ENCODE assay signal across 1 cellular context in genomic region chr7:5533821-5534367, GRCh38.
A peak's percentile ranks its signal among the peaks of the same experiment; 100 is the strongest.
TF ChIP-seq lines count a peak whose summit lies in the region.

No MANE protein-coding gene starts in this region.

TF ChIP-seq in HepG2, 621 proteins besides CTCF, POLR2A, EP300 and RAD21 (continued from another document and continues in another):
- no peak for TF ChIP-seq ZBTB2 (CRISPR knock-in tag; IDR thresholded peaks at IDR 0.05; ENCODE audit: low read depth)
- no peak for TF ChIP-seq AKNA (CRISPR knock-in tag; IDR thresholded peaks at IDR 0.05; ENCODE audit: borderline replicate concordance)
- no peak for TF ChIP-seq KIAA2018 (CRISPR knock-in tag; IDR thresholded peaks at IDR 0.05; ENCODE audit: borderline replicate concordance)
- no peak for TF ChIP-seq MAFG (CRISPR knock-in tag; IDR thresholded peaks at IDR 0.05)
- TF ChIP-seq TFDP2 (CRISPR knock-in tag; IDR thresholded peaks at IDR 0.05): no peak
- 0 out of 2 replicates have a peak, but pooled peaks have one; percentile 36 for TF ChIP-seq ZBTB43 (CRISPR knock-in tag; conservative IDR thresholded peaks at IDR 0.05)
- no peak for TF ChIP-seq ZNF567 (CRISPR knock-in tag; IDR thresholded peaks at IDR 0.05; ENCODE audit: borderline replicate concordance)
- peak; percentile 91 for TF ChIP-seq TBX2 (CRISPR knock-in tag; IDR thresholded peaks at IDR 0.05; ENCODE audit: borderline replicate concordance)
- TF ChIP-seq SKI (IDR thresholded peaks at IDR 0.05; ENCODE audit: partially characterized antibody): peak; percentile 50
- no peak for TF ChIP-seq FOSL2 (CRISPR knock-in tag; IDR thresholded peaks at IDR 0.05)
- TF ChIP-seq TFAP4 (IDR thresholded peaks at IDR 0.05; ENCODE audit: borderline replicate concordance, low read depth): peak; percentile 87
- peak; percentile 74 for TF ChIP-seq PAXIP1 (CRISPR knock-in tag; conservative IDR thresholded peaks at IDR 0.05)
- TF ChIP-seq HBP1 (CRISPR knock-in tag; IDR thresholded peaks at IDR 0.05; ENCODE audit: low read depth): no peak
- no peak for TF ChIP-seq ZFP62 (CRISPR knock-in tag; IDR thresholded peaks at IDR 0.05)
- TF ChIP-seq TFE3 (CRISPR knock-in tag; IDR thresholded peaks at IDR 0.05): peak; percentile 77
- no peak for TF ChIP-seq IRF1 (CRISPR knock-in tag; IDR thresholded peaks at IDR 0.05; ENCODE audit: low read depth)
- TF ChIP-seq ZNF713 (CRISPR knock-in tag; IDR thresholded peaks at IDR 0.05): no peak
- peak; percentile 35; the same call in 1 of the 2 replicates for TF ChIP-seq SAP130 (CRISPR knock-in tag; IDR thresholded peaks at IDR 0.05; ENCODE audit: low read depth)
- TF ChIP-seq SUZ12 (IDR thresholded peaks at IDR 0.05; ENCODE audit: low read depth, low read length): no peak
